ENCODE assay signal across 8 cellular contexts in the genomic region with DNA sequence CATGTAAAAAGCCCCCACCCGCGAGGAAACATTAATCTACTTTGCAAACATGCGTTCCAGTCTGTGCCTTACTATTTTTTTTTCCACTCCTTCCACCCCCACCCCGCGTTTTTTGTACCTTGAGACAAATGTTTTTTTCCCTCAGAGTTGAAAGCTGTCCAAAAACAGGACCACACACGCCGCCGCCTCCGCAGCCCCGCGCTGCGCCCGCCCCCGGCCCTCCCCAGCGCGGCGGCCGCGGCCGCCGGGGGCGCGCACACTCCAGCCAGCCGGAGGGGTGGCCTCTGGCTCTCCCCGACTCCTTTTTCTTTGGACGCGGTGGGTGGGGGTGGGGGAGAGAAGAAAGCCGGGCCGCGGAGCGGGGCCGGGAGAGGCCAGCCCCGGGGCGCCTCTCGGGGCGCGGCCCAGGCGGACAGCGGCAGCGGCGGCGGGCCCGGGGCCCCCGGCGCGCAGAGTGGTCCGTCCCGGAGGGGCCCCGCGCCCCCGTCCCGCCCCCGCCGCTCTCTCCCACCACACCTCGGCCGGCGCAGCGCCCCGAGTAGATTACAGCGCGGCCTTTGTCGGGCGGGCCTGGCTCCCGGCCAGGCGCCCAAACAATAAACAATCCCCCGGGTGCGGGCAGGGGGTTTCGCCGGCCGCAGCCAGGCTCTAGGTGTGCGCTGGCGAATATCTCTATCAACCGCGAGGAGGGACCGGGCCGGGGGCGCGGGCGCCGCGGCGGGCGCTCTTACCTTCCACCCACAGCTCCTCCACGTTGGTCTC. TPM values are rescaled to one million over a fixed set of nuclear protein-coding genes. Genes with fewer than 3 reads are reported as not detected.
DNase-seq lines count a peak whose midpoint lies in the region; ATAC-seq, FAIRE-seq and TF ChIP-seq lines count a peak whose summit lies in the region.

No MANE protein-coding gene starts in this region.

- no peak for TF ChIP-seq CTCF in cardiac fibroblast (IDR thresholded peaks at IDR 0.05; ENCODE audit: low read depth, low read length)
- no peak for TF ChIP-seq CTCF in kidney (IDR thresholded peaks at IDR 0.05; ENCODE audit: borderline replicate concordance, extremely low read depth, insufficient read depth)

- intact Hi-C loops in kidney (cut with DNase I), result no loop called here

- H3K27ac ChIP-seq in kidney (ENCODE audit: low read depth in 2 of 2, low read length in 2 of 2), result peak overlapping the region; percentile 88 to 89

- no peaks in the 10 kb centered on the region for H3K9me3 ChIP-seq in kidney (ENCODE audit: control insufficient read depth in 1 of 2, low read length in 2 of 2)

- peaks cover 3 to 12% of the 10 kb centered on the region in 2 donors for H3K4me1 ChIP-seq in kidney (ENCODE audit: control insufficient read depth in 1 of 2, insufficient read depth in 1 of 2, low read depth in 1 of 2, low read length in 2 of 2)

- DNase-seq in SHP77 (lab: John Stamatoyannopoulos, UW) (peak; percentile 33 to 51), SHP77 treated with DMSO at 0.1 percent for 48 hours (lab: John Stamatoyannopoulos, UW) (no peak), cardiac fibroblast (ENCODE audit: low read depth in 2 of 2) (peak; percentile 48 to 83), kidney (peak; percentile 87)
- DNase-seq in stimulated activated CD4-positive, alpha-beta T cell treated with anti-CD3 and anti-CD28 coated beads, Interleukin-1b, Interleukin-23, amount 100 ng/mL, for 48 hours, result peak; percentile 10
- DNase-seq in effector CD8-positive, alpha-beta T cell (lab: John Stamatoyannopoulos, UW), result no peak

- peak; percentile 42; the same call in 1 of the 2 replicates for TF ChIP-seq POLR2A in Raji (IDR thresholded peaks at IDR 0.05; ENCODE audit: insufficient read depth, low read depth, low read length)

- H3K4me3 ChIP-seq in cardiac fibroblast (replicated peaks in 1 of 2; ENCODE audit: low read depth in 2 of 2, low read length in 2 of 2) (peak overlapping the region; percentile 82 to 85), kidney (ENCODE audit: low read length in 2 of 2) (peak overlapping the region; percentile 85 to 94)

- FAIRE-seq in kidney (lab: Jason Lieb, UNC), result no peak

- no peaks in the 10 kb centered on the region for H3K36me3 ChIP-seq in kidney (ENCODE audit: control insufficient read depth in 1 of 2, insufficient read depth in 2 of 2, low read length in 2 of 2)

- peak; percentile 27 for ATAC-seq in HG03439 (IDR thresholded peaks at IDR 0.05; ENCODE audit: unreplicated experiment)

- peak overlapping the region; percentile 41 to 93 for H3K9ac ChIP-seq in kidney (ENCODE audit: low read length in 2 of 2)

RNA-seq across cellular contexts. Expression of a gene that starts 10.9 kb away (rescaled TPM):
- 37.2 TPM for total RNA-seq in kidney
- polyA plus RNA-seq in kidney (ENCODE audit: insufficient read depth, low read depth, low replicate concordance), result 2.6 TPM

Comparison
In these comparisons a context has a peak if more than half of its experiments do, and no peak if none do; other contexts are left out.
1. DNase-seq: peak in SHP77 (2 of 2), cardiac fibroblast (2 of 2), kidney (single experiment) and stimulated activated CD4-positive, alpha-beta T cell treated with anti-CD3 and anti-CD28 coated beads, Interleukin-1b, Interleukin-23, amount 100 ng/mL, for 48 hours (single experiment); none in SHP77 treated with DMSO at 0.1 percent for 48 hours (single experiment) and effector CD8-positive, alpha-beta T cell (single experiment).